9 cellular contexts compared by ENCODE assay signal in the genomic region with DNA sequence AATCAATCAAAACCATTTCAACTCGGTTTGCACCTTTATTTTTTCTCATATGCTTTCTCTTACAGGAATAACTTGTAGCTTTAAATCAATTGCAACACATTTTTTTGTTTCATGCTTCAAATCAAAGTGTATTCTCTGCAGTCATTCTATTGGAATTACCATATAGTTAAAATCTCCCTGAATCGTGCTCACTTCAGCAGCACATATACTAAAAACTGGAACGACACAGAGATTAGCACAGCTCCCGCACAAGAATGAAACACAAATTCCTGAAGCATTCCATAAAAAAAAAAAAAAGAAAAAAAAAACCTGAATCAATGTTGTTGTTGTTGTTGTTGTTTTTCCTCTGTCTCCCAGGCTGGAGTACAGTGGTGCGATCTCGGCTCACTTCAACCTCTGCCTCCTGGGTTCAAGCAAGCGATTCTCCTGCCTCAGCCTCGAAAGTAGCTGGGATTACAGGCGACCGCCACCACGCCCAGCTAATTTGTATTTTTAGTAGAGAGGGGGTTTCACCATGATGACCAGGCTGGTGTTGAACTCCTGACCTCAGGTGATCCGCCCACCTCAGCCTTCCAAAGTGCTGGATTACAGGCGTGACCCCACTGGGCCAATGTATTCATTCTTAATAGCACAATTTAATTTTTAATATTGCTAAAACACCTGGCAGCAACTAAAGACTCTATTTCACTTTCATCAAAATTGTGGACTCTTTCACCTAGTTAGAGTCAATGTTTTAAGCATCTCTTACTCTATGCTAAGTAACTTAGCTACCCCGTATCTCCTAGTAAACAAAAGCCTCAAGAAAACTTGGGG. TPM values are rescaled to one million over a fixed set of nuclear protein-coding genes. Genes with fewer than 3 reads are reported as not detected.
A peak's percentile ranks its signal among the peaks of the same experiment; 100 is the strongest.
DNase-seq lines count a peak whose midpoint lies in the region; ATAC-seq and TF ChIP-seq lines count a peak whose summit lies in the region.
"Had no signal": no experiment of that assay in that cellular context is flagged by ENCODE, and none has a peak within 500 bp of the region (broad histone marks: within the 10 kb centered on the region; RNA-seq: fewer than 3 reads in every experiment).

No MANE protein-coding gene starts in this region.

- peak overlapping the region; percentile 97 for H3K27ac Mint-ChIP-seq in T-helper 2 cell treated with Interferon-gamma antibody and Interleukin-4, amounts not matched to agents 5 μg/mL and 100 μg/mL, for 36 hours
- H3K27ac Mint-ChIP-seq in glutamatergic neuron (ENCODE audit: unreplicated experiment), result peak overlapping the region; percentile 62
- peak overlapping the region; percentile 89 for H3K27ac Mint-ChIP-seq in stimulated activated memory B cell treated with anti-CD40 and anti-IgM and Interleukin-4, amounts not matched to agents 10 μg/mL and 1 μg/mL and 100 μg/mL, for 72 hours

- no peaks in the 10 kb centered on the region for H3K9me3 Mint-ChIP-seq in T-helper 2 cell treated with Interferon-gamma antibody and Interleukin-4, amounts not matched to agents 5 μg/mL and 100 μg/mL, for 36 hours
- peaks cover 6% of the 10 kb centered on the region for H3K9me3 Mint-ChIP-seq in glutamatergic neuron (ENCODE audit: unreplicated experiment)
- H3K9me3 Mint-ChIP-seq in stimulated activated memory B cell treated with anti-CD40 and anti-IgM and Interleukin-4, amounts not matched to agents 10 μg/mL and 1 μg/mL and 100 μg/mL, for 72 hours, result no peaks in the 10 kb centered on the region

- TF ChIP-seq CTCF in WI38 (IDR thresholded peaks at IDR 0.05; ENCODE audit: low read depth, low read length), result no peak
- no peak for TF ChIP-seq CTCF in glutamatergic neuron (IDR thresholded peaks at IDR 0.05; ENCODE audit: partially characterized antibody, unreplicated experiment)

- H3K4me3 Mint-ChIP-seq in T-helper 2 cell treated with Interferon-gamma antibody and Interleukin-4, amounts not matched to agents 5 μg/mL and 100 μg/mL, for 36 hours, result peak overlapping the region; percentile 95
- H3K4me3 Mint-ChIP-seq in glutamatergic neuron (ENCODE audit: unreplicated experiment), result peak overlapping the region; percentile 99
- peak overlapping the region; percentile 97 for H3K4me3 Mint-ChIP-seq in stimulated activated memory B cell treated with anti-CD40 and anti-IgM and Interleukin-4, amounts not matched to agents 10 μg/mL and 1 μg/mL and 100 μg/mL, for 72 hours

- no peak for ATAC-seq in stimulated activated memory B cell treated with anti-CD40 and anti-IgM and Interleukin-4, amounts not matched to agents 10 μg/mL and 1 μg/mL and 100 μg/mL, for 72 hours
- no peak for ATAC-seq in HG03039 (IDR thresholded peaks at IDR 0.05; ENCODE audit: unreplicated experiment)

- DNase-seq in T-helper 2 cell treated with Interferon-gamma antibody and Interleukin-4, amounts not matched to agents 5 μg/mL and 100 μg/mL, for 36 hours (ENCODE audit: low spot score), result no peak
- no peak for DNase-seq in T-helper 2 cell
- DNase-seq in glutamatergic neuron, result no peak
- DNase-seq in DMS53 (lab: John Stamatoyannopoulos, UW), result no peak
- DNase-seq in NCI-H526 (lab: John Stamatoyannopoulos, UW), result no peak
- DNase-seq: activated CD8-positive, alpha-beta memory T cell treated with anti-CD3 and anti-CD28 coated beads for 24 hours had no signal

- H3K36me3 Mint-ChIP-seq in T-helper 2 cell treated with Interferon-gamma antibody and Interleukin-4, amounts not matched to agents 5 μg/mL and 100 μg/mL, for 36 hours (ENCODE audit: low read depth), result peaks cover 12% of the 10 kb centered on the region
- H3K36me3 Mint-ChIP-seq in glutamatergic neuron (ENCODE audit: unreplicated experiment), result no peaks in the 10 kb centered on the region
- peaks cover 14% of the 10 kb centered on the region for H3K36me3 Mint-ChIP-seq in stimulated activated memory B cell treated with anti-CD40 and anti-IgM and Interleukin-4, amounts not matched to agents 10 μg/mL and 1 μg/mL and 100 μg/mL, for 72 hours

- no peaks in the 10 kb centered on the region for H3K27me3 Mint-ChIP-seq in T-helper 2 cell treated with Interferon-gamma antibody and Interleukin-4, amounts not matched to agents 5 μg/mL and 100 μg/mL, for 36 hours (ENCODE audit: low read depth)
- H3K27me3 Mint-ChIP-seq in glutamatergic neuron (ENCODE audit: unreplicated experiment), result no peaks in the 10 kb centered on the region
- H3K27me3 Mint-ChIP-seq in stimulated activated memory B cell treated with anti-CD40 and anti-IgM and Interleukin-4, amounts not matched to agents 10 μg/mL and 1 μg/mL and 100 μg/mL, for 72 hours, result no peaks in the 10 kb centered on the region

- peaks cover 13% of the 10 kb centered on the region for H3K4me1 Mint-ChIP-seq in T-helper 2 cell treated with Interferon-gamma antibody and Interleukin-4, amounts not matched to agents 5 μg/mL and 100 μg/mL, for 36 hours (ENCODE audit: low read depth)
- H3K4me1 Mint-ChIP-seq in glutamatergic neuron (ENCODE audit: low read depth, unreplicated experiment), result peaks cover 1% of the 10 kb centered on the region
- peaks cover 20% of the 10 kb centered on the region for H3K4me1 Mint-ChIP-seq in stimulated activated memory B cell treated with anti-CD40 and anti-IgM and Interleukin-4, amounts not matched to agents 10 μg/mL and 1 μg/mL and 100 μg/mL, for 72 hours

- peak overlapping the region; percentile 88 for H3K4me3 ChIP-seq in WI38 (ENCODE audit: low read depth, low read length)

RNA-seq across cellular contexts. Expression of a gene that starts 1.5 kb away (rescaled TPM):
- 103 TPM for total RNA-seq in glutamatergic neuron (ENCODE audit: unreplicated experiment)

RNA-seq across cellular contexts. Expression of a gene that starts 26.3 kb away (rescaled TPM):
- not detected for total RNA-seq in glutamatergic neuron (ENCODE audit: unreplicated experiment)

RNA-seq across cellular contexts. Expression of a gene that starts 47.2 kb away (rescaled TPM):
- 16.6 TPM for total RNA-seq in glutamatergic neuron (ENCODE audit: unreplicated experiment)

RNA-seq across cellular contexts. Expression of a gene that starts 48.5 kb away (rescaled TPM):
- total RNA-seq in glutamatergic neuron (ENCODE audit: unreplicated experiment), result 35.2 TPM

RNA-seq across cellular contexts. Expression of a gene that starts 48.7 kb away (rescaled TPM):
- 24.3 TPM for total RNA-seq in glutamatergic neuron (ENCODE audit: unreplicated experiment)
